In the genomic region with DNA sequence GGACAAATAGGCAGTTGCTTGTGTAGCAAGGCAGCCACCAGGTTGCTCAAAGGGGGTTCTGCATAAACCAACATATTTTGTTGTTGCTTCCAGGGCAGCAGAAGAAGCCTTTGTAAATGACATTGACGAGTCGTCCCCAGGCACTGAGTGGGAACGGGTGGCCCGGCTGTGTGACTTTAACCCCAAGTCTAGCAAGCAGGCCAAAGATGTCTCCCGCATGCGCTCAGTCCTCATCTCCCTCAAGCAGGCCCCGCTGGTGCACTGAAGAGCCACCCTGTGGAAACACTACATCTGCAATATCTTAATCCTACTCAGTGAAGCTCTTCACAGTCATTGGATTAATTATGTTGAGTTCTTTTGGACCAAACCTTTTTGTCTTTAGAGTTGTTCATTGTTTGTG, we compare ENCODE assay signal across 1 cellular context.
TF ChIP-seq lines count a peak whose summit lies in the region.

No MANE protein-coding gene starts in this region.

TF ChIP-seq in WTC11, 78 proteins besides CTCF, POLR2A, EP300 and RAD21 (continued from another document):
- TF ChIP-seq, protein P1, sequence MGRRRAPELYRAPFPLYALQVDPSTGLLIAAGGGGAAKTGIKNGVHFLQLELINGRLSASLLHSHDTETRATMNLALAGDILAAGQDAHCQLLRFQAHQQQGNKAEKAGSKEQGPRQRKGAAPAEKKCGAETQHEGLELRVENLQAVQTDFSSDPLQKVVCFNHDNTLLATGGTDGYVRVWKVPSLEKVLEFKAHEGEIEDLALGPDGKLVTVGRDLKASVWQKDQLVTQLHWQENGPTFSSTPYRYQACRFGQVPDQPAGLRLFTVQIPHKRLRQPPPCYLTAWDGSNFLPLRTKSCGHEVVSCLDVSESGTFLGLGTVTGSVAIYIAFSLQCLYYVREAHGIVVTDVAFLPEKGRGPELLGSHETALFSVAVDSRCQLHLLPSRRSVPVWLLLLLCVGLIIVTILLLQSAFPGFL (CRISPR knock-in tag; IDR thresholded peaks at IDR 0.05; ENCODE audit: borderline replicate concordance), result no peak
- no peak for TF ChIP-seq ETV6 (CRISPR knock-in tag; IDR thresholded peaks at IDR 0.05)
- no peak for TF ChIP-seq CREB1 (CRISPR knock-in tag; IDR thresholded peaks at IDR 0.05)
